Comparison of ENCODE assay signal across 1 cellular context in genomic region chrX:40719218-40719617, GRCh38.
TF ChIP-seq lines count a peak whose summit lies in the region.

No MANE protein-coding gene starts in this region.

TF ChIP-seq in H1, 55 proteins besides CTCF, POLR2A, EP300 and RAD21 (continued from another document):
- no peak for TF ChIP-seq EGR1 (IDR thresholded peaks at IDR 0.05; ENCODE audit: borderline replicate concordance, low read depth, low read length)
- no peak for TF ChIP-seq ATF3 (IDR thresholded peaks at IDR 0.05; ENCODE audit: insufficient read depth, low read depth, low read length)
- no peak for TF ChIP-seq TAF1 (IDR thresholded peaks at IDR 0.05; ENCODE audit: low read depth, low read length)
- no peak for TF ChIP-seq POLR2AphosphoS5 (IDR thresholded peaks at IDR 0.05; ENCODE audit: low read depth, low read length)
